In the genomic region with DNA sequence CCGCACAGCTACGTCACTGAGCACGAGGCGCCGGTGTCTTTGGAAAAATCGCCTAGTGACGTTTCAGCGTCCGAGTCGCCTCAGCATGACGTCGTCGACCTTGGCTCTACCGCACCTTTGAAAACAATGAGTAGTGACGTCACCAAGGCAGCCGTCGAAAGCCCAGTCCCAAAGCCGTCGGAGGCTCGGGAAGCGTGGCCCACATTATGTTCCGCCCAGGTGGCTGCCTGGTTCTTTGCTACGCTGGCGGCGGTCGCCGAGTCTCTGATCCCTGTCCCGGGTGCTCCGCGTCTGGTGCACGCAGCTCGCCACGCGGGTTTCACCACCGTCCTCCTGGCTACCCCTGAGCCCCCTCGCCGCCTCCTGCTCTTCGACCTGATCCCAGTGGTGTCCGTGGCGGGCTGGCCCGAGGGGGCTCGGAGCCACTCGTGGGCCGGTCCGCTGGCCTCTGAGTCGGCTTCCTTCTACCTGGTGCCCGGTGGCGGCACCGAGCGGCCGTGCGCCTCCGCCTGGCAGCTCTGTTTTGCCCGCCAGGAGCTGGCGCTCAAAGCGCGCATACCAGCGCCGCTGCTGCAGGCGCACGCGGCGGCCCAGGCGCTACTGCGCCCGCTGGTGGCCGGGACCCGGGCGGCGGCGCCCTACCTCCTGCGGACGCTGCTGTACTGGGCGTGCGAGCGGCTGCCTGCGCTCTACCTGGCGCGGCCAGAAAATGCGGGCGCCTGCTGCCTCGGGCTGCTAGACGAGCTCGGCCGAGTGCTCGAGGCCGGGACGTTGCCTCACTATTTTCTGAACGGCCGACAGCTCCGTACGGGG, we compare ENCODE assay signal across 8 cellular contexts. TPM values are rescaled to one million over a fixed set of nuclear protein-coding genes. Genes with fewer than 3 reads are reported as not detected.
DNase-seq lines count a peak whose midpoint lies in the region; ATAC-seq lines count a peak whose summit lies in the region.

No MANE protein-coding gene starts in this region.

- peak overlapping the region; percentile 95 for H2BK15ac ChIP-seq in neuronal stem cell (ENCODE audit: low read length)

- no peak overlapping the region for H3K14ac ChIP-seq in neuronal stem cell (ENCODE audit: low read length)

- H4K8ac ChIP-seq in neuronal stem cell (ENCODE audit: low read depth, low read length): no peak overlapping the region

- H3K9ac ChIP-seq in neuronal stem cell (ENCODE audit: low read depth, low read length, poor library complexity): peak overlapping the region; percentile 80

- H2BK12ac ChIP-seq in neuronal stem cell (ENCODE audit: low read length): no peak overlapping the region

- H3K4me1 ChIP-seq in neuronal stem cell (ENCODE audit: control insufficient read depth in 2 of 2, insufficient read depth in 1 of 2, low read depth in 1 of 2, low read length in 2 of 2): peaks cover 25 to 29% of the 10 kb centered on the region in 2 donors

- H3K79me1 ChIP-seq in neuronal stem cell (ENCODE audit: low read depth, low read length): no peaks in the 10 kb centered on the region

- H2AK5ac ChIP-seq in neuronal stem cell (ENCODE audit: low read depth, low read length): peak overlapping the region; percentile 70

- no peak overlapping the region for H2BK120ac ChIP-seq in neuronal stem cell (ENCODE audit: low read depth, low read length)

- peak overlapping the region; percentile 94 for H3K18ac ChIP-seq in neuronal stem cell (ENCODE audit: low read length)

- no peak overlapping the region for H3K27ac ChIP-seq in neuronal stem cell (replicated peaks; ENCODE audit: low read length)

- peak; percentile 79 for DNase-seq in EH (ENCODE audit: low read depth)
- DNase-seq in Jurkat, Clone E6-1 (ENCODE audit: low read depth, low spot score): peak; percentile 62
- DNase-seq in SK-N-DZ (ENCODE audit: low spot score): peak; percentile 80
- DNase-seq in activated naive CD4-positive, alpha-beta T cell (lab: John Stamatoyannopoulos, UW): peak; percentile 43 to 82 (median 58)
- peak; percentile 82 for DNase-seq in germinal center (ENCODE audit: low spot score)
- DNase-seq in neuronal stem cell (ENCODE audit: low spot score): peak; percentile 83
- peak; percentile 54 for DNase-seq in stromal cell of bone marrow (ENCODE audit: low read depth)

- H2BK5ac ChIP-seq in neuronal stem cell (ENCODE audit: low read length): no peak overlapping the region

- no peak overlapping the region for H4K91ac ChIP-seq in neuronal stem cell (ENCODE audit: low read depth, low read length, poor library complexity)

- ATAC-seq in GM21360 (IDR thresholded peaks at IDR 0.05; ENCODE audit: unreplicated experiment): no peak

- peaks cover 0 to 4% of the 10 kb centered on the region in 2 donors for H3K9me3 ChIP-seq in neuronal stem cell (replicated peaks in 1 of 2; ENCODE audit: control insufficient read depth in 2 of 2, insufficient read depth in 1 of 2, low read depth in 1 of 2, low read length in 2 of 2)

- WGBS in neuronal stem cell (ENCODE audit: extremely low coverage in 2 of 2, insufficient read length in 2 of 2, insufficient replicate concordance in 1 of 2), 2 donors: no CpG with 5 or more reads among the region's 92 CpGs

- H3K4ac ChIP-seq in neuronal stem cell (ENCODE audit: low read length): no peak overlapping the region

- H3K23ac ChIP-seq in neuronal stem cell (ENCODE audit: low read depth, low read length, poor library complexity): peak overlapping the region; percentile 27

- H3K4me2 ChIP-seq in neuronal stem cell (ENCODE audit: insufficient read depth, low read length, poor library complexity, severe bottlenecking): peak overlapping the region; percentile 93

- H2AFZ ChIP-seq in neuronal stem cell (ENCODE audit: low read length): peak overlapping the region; percentile 96

- H3K36me3 ChIP-seq in neuronal stem cell (replicated peaks in 1 of 2; ENCODE audit: control insufficient read depth in 2 of 2, insufficient read depth in 2 of 2, low read length in 2 of 2): no peaks in the 10 kb centered on the region

- H3K4me3 ChIP-seq in Jurkat, Clone E6-1 (ENCODE audit: low read length): peak overlapping the region; percentile 83
- peak overlapping the region; percentile 45 to 72 for H3K4me3 ChIP-seq in neuronal stem cell (ENCODE audit: low read length in 2 of 2)

- peaks cover 29 to 45% (median 38%) of the 10 kb centered on the region in 3 experiments for H3K27me3 ChIP-seq in neuronal stem cell (ENCODE audit: control insufficient read depth in 3 of 3, insufficient read depth in 3 of 3, low read depth in 1 of 3, low read length in 3 of 3)

RNA-seq across cellular contexts. Expression of a gene that starts 1.5 kb away (rescaled TPM):
- 7.1 TPM for polyA plus RNA-seq in Jurkat, Clone E6-1 (2012; ENCODE audit: insufficient read depth, insufficient read length)
- 1.0 and 1.4 TPM in 2 replicates for polyA plus RNA-seq in SK-N-DZ (2014; cell fraction: cytosol; rRNA removed)
- polyA plus RNA-seq in SK-N-DZ (2014; cell fraction: nucleus; rRNA removed): 0.38 and 1.3 TPM in 2 replicates
- 0.70 TPM for polyA plus RNA-seq in neuronal stem cell (2013, experiment 1 of 2)
- polyA plus RNA-seq in neuronal stem cell (2013, experiment 2 of 2): 0.72 TPM

RNA-seq across cellular contexts. Expression of a gene that starts 2.5 kb away (rescaled TPM):
- polyA plus RNA-seq in Jurkat, Clone E6-1 (2012; ENCODE audit: insufficient read depth, insufficient read length): 2.5 TPM
- 9.2 and 10.7 TPM in 2 replicates for polyA plus RNA-seq in SK-N-DZ (2014; cell fraction: cytosol; rRNA removed)
- polyA plus RNA-seq in SK-N-DZ (2014; cell fraction: nucleus; rRNA removed): 5.3 and 9.8 TPM in 2 replicates
- polyA plus RNA-seq in neuronal stem cell (2013, experiment 1 of 2): 5.1 TPM
- 4.3 TPM for polyA plus RNA-seq in neuronal stem cell (2013, experiment 2 of 2)

RNA-seq across cellular contexts. Expression of a gene that starts 8.1 kb away (rescaled TPM):
- polyA plus RNA-seq in Jurkat, Clone E6-1 (2012; ENCODE audit: insufficient read depth, insufficient read length): 10.1 TPM
- 11.4 and 13.7 TPM in 2 replicates for polyA plus RNA-seq in SK-N-DZ (2014; cell fraction: cytosol; rRNA removed)
- polyA plus RNA-seq in SK-N-DZ (2014; cell fraction: nucleus; rRNA removed): 1.5 and 3.1 TPM in 2 replicates
- 9.9 TPM for polyA plus RNA-seq in neuronal stem cell (2013, experiment 1 of 2)
- polyA plus RNA-seq in neuronal stem cell (2013, experiment 2 of 2): 11.1 TPM

RNA-seq across cellular contexts. Expression of a gene that starts 8.1 kb away (rescaled TPM):
- polyA plus RNA-seq in Jurkat, Clone E6-1 (2012; ENCODE audit: insufficient read depth, insufficient read length): not detected
- not detected in 2 replicates for polyA plus RNA-seq in SK-N-DZ (2014; cell fraction: cytosol; rRNA removed)
- polyA plus RNA-seq in SK-N-DZ (2014; cell fraction: nucleus; rRNA removed): not detected in 2 replicates
- polyA plus RNA-seq in neuronal stem cell (2013, experiment 1 of 2): not detected
- polyA plus RNA-seq in neuronal stem cell (2013, experiment 2 of 2): not detected

RNA-seq across cellular contexts. Expression of a gene that starts 11.3 kb away (rescaled TPM):
- not detected for polyA plus RNA-seq in Jurkat, Clone E6-1 (2012; ENCODE audit: insufficient read depth, insufficient read length)
- not detected in 2 replicates for polyA plus RNA-seq in SK-N-DZ (2014; cell fraction: cytosol; rRNA removed)
- polyA plus RNA-seq in SK-N-DZ (2014; cell fraction: nucleus; rRNA removed): 0.21 and 1.3 TPM in 2 replicates
- polyA plus RNA-seq in neuronal stem cell (2013, experiment 1 of 2): 0.06 TPM
- polyA plus RNA-seq in neuronal stem cell (2013, experiment 2 of 2): 0.01 TPM
